In the genomic region with DNA sequence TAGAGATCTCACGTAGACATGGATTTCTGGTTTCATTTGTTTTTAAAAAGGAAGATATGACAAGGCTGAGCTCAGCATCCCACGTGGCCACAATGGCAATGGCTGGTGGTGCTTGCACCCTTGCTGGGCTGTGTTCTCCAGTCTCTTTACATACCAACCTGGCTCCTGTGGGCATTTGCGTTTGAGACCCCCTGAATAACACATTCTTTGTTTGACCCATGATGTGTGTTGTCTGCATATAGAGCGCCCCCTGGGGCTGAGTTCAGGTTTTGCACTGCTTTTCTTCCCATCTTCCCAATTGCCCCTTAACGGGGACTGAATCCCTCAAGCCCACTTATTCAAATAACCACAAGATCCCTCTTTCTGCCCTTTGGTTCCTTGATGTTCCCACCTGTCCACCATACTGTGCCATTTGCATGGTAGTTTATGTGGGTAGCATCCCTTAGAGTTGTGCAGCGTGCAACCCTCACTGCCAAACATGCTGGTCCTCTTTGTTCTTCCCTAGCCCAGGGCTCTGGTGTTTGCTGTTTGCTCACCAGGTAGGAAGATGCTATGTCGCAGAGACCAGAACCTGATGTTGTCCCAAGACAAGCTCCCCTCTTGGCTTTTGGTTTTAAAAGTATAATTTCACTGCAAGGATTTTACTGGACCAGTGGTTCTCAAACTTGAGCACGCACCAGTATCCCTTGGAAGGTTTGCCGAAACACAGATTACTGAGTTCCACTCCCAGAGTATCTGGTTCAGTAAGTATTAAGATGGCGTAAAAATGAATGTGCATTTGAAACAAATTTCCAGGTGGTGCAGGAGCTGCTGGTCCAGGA, we compare ENCODE assay signal across 8 cellular contexts. TPM values are rescaled to one million over a fixed set of nuclear protein-coding genes. Genes with fewer than 3 reads are reported as not detected.
DNase-seq lines count a peak whose midpoint lies in the region; ATAC-seq and TF ChIP-seq lines count a peak whose summit lies in the region.

No MANE protein-coding gene starts in this region.

- H2AFZ ChIP-seq in OCI-LY1 (ENCODE audit: low read length): no peak overlapping the region

- no peaks in the 10 kb centered on the region for H4K20me1 ChIP-seq in OCI-LY1 (ENCODE audit: insufficient read depth, low read length)

- H3K27ac ChIP-seq in OCI-LY1 (ENCODE audit: low read depth, low read length, poor library complexity, severe bottlenecking) (no peak overlapping the region), thoracic aorta (no peak overlapping the region)

- no peaks in the 10 kb centered on the region for H3K4me1 Mint-ChIP-seq in activated naive CD8-positive, alpha-beta T cell treated with anti-CD3 and anti-CD28 coated beads for 36 hours

- TF ChIP-seq CTCF in OCI-LY1 (IDR thresholded peaks at IDR 0.05; ENCODE audit: low read length): peak; percentile 84
- TF ChIP-seq CTCF in thoracic aorta (IDR thresholded peaks at IDR 0.05): peak; percentile 46

- no peaks in the 10 kb centered on the region for H3K9me2 ChIP-seq in OCI-LY1 (ENCODE audit: low read depth, low read length)

- no peaks in the 10 kb centered on the region for H3K9me3 ChIP-seq in OCI-LY1 (ENCODE audit: low read length)
- H3K9me3 ChIP-seq in thoracic aorta: no peaks in the 10 kb centered on the region

- no peaks in the 10 kb centered on the region for H3K27me3 Mint-ChIP-seq in activated naive CD8-positive, alpha-beta T cell treated with anti-CD3 and anti-CD28 coated beads for 36 hours

- H3K36me3 ChIP-seq in OCI-LY1 (ENCODE audit: insufficient read depth, low read length) (no peaks in the 10 kb centered on the region), thoracic aorta (no peaks in the 10 kb centered on the region)

- DNase-seq in NCI-H524 (lab: John Stamatoyannopoulos, UW): peak; percentile 16 to 36
- DNase-seq in NCI-H524 treated with DMSO at 0.1 percent for 48 hours (lab: John Stamatoyannopoulos, UW): no peak
- peak; percentile 18 for DNase-seq in activated naive CD8-positive, alpha-beta T cell treated with anti-CD3 and anti-CD28 coated beads for 36 hours
- peak; percentile 45 for DNase-seq in left lobe of liver (ENCODE audit: low spot score)
- DNase-seq in thoracic aorta (ENCODE audit: low spot score): no peak
- DNase-seq in NCI-H2029 treated with DMSO at 0.1 percent for 48 hours (lab: John Stamatoyannopoulos, UW): no peak
- no peak for DNase-seq in foreskin melanocyte

- H3K79me2 ChIP-seq in OCI-LY1 (ENCODE audit: insufficient read depth, low read length): no peaks in the 10 kb centered on the region

- H3K27ac Mint-ChIP-seq in activated naive CD8-positive, alpha-beta T cell treated with anti-CD3 and anti-CD28 coated beads for 36 hours: no peak overlapping the region

- H3K9ac ChIP-seq in OCI-LY1 (ENCODE audit: low read length): no peak overlapping the region

- peaks cover 1% of the 10 kb centered on the region for H3K36me3 Mint-ChIP-seq in activated naive CD8-positive, alpha-beta T cell treated with anti-CD3 and anti-CD28 coated beads for 36 hours

- H3K4me3 ChIP-seq in OCI-LY1 (ENCODE audit: low read depth, low read length, poor library complexity, severe bottlenecking) (no peak overlapping the region), thoracic aorta (no peak overlapping the region)

- no peaks in the 10 kb centered on the region for H3K27me3 ChIP-seq in OCI-LY1 (ENCODE audit: insufficient read depth, low read length)
- no peaks in the 10 kb centered on the region for H3K27me3 ChIP-seq in thoracic aorta (replicated peaks; ENCODE audit: insufficient read depth)

- peaks cover 3% of the 10 kb centered on the region for H3K9me3 Mint-ChIP-seq in activated naive CD8-positive, alpha-beta T cell treated with anti-CD3 and anti-CD28 coated beads for 36 hours

- no peak overlapping the region for H3K4me3 Mint-ChIP-seq in activated naive CD8-positive, alpha-beta T cell treated with anti-CD3 and anti-CD28 coated beads for 36 hours

- no peaks in the 10 kb centered on the region for H3K4me1 ChIP-seq in OCI-LY1 (ENCODE audit: insufficient read depth, low read length, severe bottlenecking)
- H3K4me1 ChIP-seq in thoracic aorta (ENCODE audit: control insufficient read depth in 1 of 2, low read depth in 2 of 2): no peaks in the 10 kb centered on the region

- no peaks in the 10 kb centered on the region for H3F3A ChIP-seq in OCI-LY1 (ENCODE audit: insufficient read depth, low read length)

- no peak overlapping the region for H3K4me2 ChIP-seq in OCI-LY1 (ENCODE audit: low read length)

- ATAC-seq in left lobe of liver (peak; percentile 58), thoracic aorta (ENCODE audit: insufficient number of reproducible peaks, low FRiP score, low read depth) (no peak)

RNA-seq across cellular contexts. Expression of a gene that starts 38.5 kb away (rescaled TPM):
- under 1 TPM; 0.86 to 0.87 TPM for total RNA-seq in activated naive CD8-positive, alpha-beta T cell treated with anti-CD3 and anti-CD28 coated beads for 36 hours
- 3.9 TPM for total RNA-seq in left lobe of liver
- total RNA-seq in thoracic aorta: 10 to 100 TPM; 30.2 to 41.7 TPM

Comparison
In these comparisons a context has a peak if more than half of its experiments do, and no peak if none do; other contexts are left out.
1. DNase-seq: peak in NCI-H524 (2 of 2), activated naive CD8-positive, alpha-beta T cell treated with anti-CD3 and anti-CD28 coated beads for 36 hours (single experiment) and left lobe of liver (single experiment); none in NCI-H524 treated with DMSO at 0.1 percent for 48 hours (single experiment), thoracic aorta (single experiment), NCI-H2029 treated with DMSO at 0.1 percent for 48 hours (single experiment) and foreskin melanocyte (single experiment).